In the genomic region with DNA sequence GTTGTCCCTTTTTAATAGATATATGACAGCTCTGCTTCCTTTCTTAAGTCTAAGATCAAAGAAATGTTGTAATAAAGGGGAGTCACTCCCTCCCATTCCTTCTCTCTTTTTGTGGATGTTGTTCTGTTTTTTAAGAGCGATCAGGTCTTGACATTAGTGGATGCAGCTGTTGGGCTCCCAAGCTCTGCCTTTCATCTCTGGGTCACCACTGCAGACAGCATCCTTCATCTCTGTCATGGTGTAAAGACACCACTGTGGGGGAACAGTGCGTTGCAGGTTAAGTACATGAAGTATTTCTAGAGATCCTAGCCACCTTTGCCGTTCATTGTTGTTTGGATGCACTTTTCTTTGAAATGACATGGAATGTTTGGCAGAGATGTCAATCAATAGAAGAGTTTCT, we compare ENCODE assay signal across 19 cellular contexts. TPM values are rescaled to one million over a fixed set of nuclear protein-coding genes. Genes with fewer than 3 reads are reported as not detected.
A peak's percentile ranks its signal among the peaks of the same experiment; 100 is the strongest.
DNase-seq lines count a peak whose midpoint lies in the region; ATAC-seq and TF ChIP-seq lines count a peak whose summit lies in the region.
"Had no signal": no experiment of that assay in that cellular context is flagged by ENCODE, and none has a peak within 500 bp of the region (broad histone marks: within the 10 kb centered on the region; RNA-seq: fewer than 3 reads in every experiment).

No MANE protein-coding gene starts in this region.

- no peak for DNase-seq in CD4-positive, CD25-positive, alpha-beta regulatory T cell
- DNase-seq in HFFc6 (no peak), osteoblast (ENCODE audit: insufficient read length, low spot score, missing footprints) (no peak), NCI-H187 (lab: John Stamatoyannopoulos, UW) (no peak)
- DNase-seq: activated CD8-positive, alpha-beta T cell treated with anti-CD3 and anti-CD28 coated beads, Interleukin-2, amount 10 ng/mL, durations not matched to agents 7 days and 5 days; activated T-cell treated with anti-CD3 and anti-CD28 coated beads, Interleukin-2, amount 50 U/mL, for 24 hours; foreskin fibroblast; hippocampal formation; islet precursor cell; NCI-H146; NCI-H226; T-helper 9 cell had no signal

- peaks cover 76% of the 10 kb centered on the region for H4K20me1 ChIP-seq in osteoblast (ENCODE audit: insufficient read depth, low read length)

- peaks cover 17% of the 10 kb centered on the region for H3K36me3 Mint-ChIP-seq in CD4-positive, CD25-positive, alpha-beta regulatory T cell
- peaks cover 42% of the 10 kb centered on the region for H3K36me3 Mint-ChIP-seq in HFFc6 (ENCODE audit: low read depth)
- H3K36me3 Mint-ChIP-seq in dendritic cell treated with granulocyte-macrophage colony-stimulating factor and Interleukin-4, amounts not matched to agents 40 ng/mL and 50 ng/mL, for 4 days (ENCODE audit: low read depth), result peaks cover 30% of the 10 kb centered on the region

- no peaks in the 10 kb centered on the region for H3K27me3 ChIP-seq in CD4-positive, CD25-positive, alpha-beta regulatory T cell (ENCODE audit: control insufficient read depth, insufficient read depth, low read length)
- H3K27me3 ChIP-seq in osteoblast (ENCODE audit: insufficient read depth, low read length), result no peaks in the 10 kb centered on the region
- H3K27me3 ChIP-seq: body of pancreas had no signal

- H3K36me3 ChIP-seq in CD4-positive, CD25-positive, alpha-beta regulatory T cell (ENCODE audit: control insufficient read depth, insufficient read depth, low read length), result no peaks in the 10 kb centered on the region
- peaks cover 34% of the 10 kb centered on the region for H3K36me3 ChIP-seq in osteoblast (ENCODE audit: insufficient read depth, low read length)

- no peak overlapping the region for H3K27ac ChIP-seq in CD4-positive, CD25-positive, alpha-beta regulatory T cell (ENCODE audit: insufficient read depth, low read length, poor library complexity, severe bottlenecking)
- H3K27ac ChIP-seq in osteoblast (ENCODE audit: low read depth, low read length), result peak overlapping the region; percentile 70
- H3K27ac ChIP-seq: SK-N-MC had no signal

- H3K4me2 ChIP-seq in osteoblast (ENCODE audit: insufficient read depth, low read length), result no peak overlapping the region

- intact Hi-C loops in dendritic cell treated with granulocyte-macrophage colony-stimulating factor and Interleukin-4, amounts not matched to agents 40 ng/mL and 50 ng/mL, for 4 days (cut with micrococcal nuclease), result no loop called here

- H3K4me3 ChIP-seq in CD4-positive, CD25-positive, alpha-beta regulatory T cell (ENCODE audit: low read depth, low read length), result no peak overlapping the region
- H3K4me3 ChIP-seq in osteoblast (ENCODE audit: insufficient read depth, low read length), result no peak overlapping the region
- H3K4me3 ChIP-seq: body of pancreas, coronary artery, SK-N-MC had no signal

- H3K27me3 Mint-ChIP-seq in CD4-positive, CD25-positive, alpha-beta regulatory T cell, result no peaks in the 10 kb centered on the region
- no peaks in the 10 kb centered on the region; the same call in 1 of the 2 replicates for H3K27me3 Mint-ChIP-seq in HFFc6 (ENCODE audit: insufficient read depth)
- H3K27me3 Mint-ChIP-seq in dendritic cell treated with granulocyte-macrophage colony-stimulating factor and Interleukin-4, amounts not matched to agents 40 ng/mL and 50 ng/mL, for 4 days, result no peaks in the 10 kb centered on the region
- H3K27me3 Mint-ChIP-seq: activated T-cell treated with anti-CD3 and anti-CD28 coated beads, Interleukin-2, amount 50 U/mL, for 24 hours had no signal

- peak in 1 of 2 donors; percentile 27 for ATAC-seq in CD4-positive, CD25-positive, alpha-beta regulatory T cell (ENCODE audit: low read depth in 2 of 2)
- ATAC-seq in HG03432 (IDR thresholded peaks at IDR 0.05; ENCODE audit: unreplicated experiment) (no peak), GM19455 (IDR thresholded peaks at IDR 0.05; ENCODE audit: unreplicated experiment) (no peak)
- ATAC-seq: activated CD8-positive, alpha-beta T cell treated with anti-CD3 and anti-CD28 coated beads, Interleukin-2, amount 10 ng/mL, durations not matched to agents 7 days and 5 days; activated naive CD4-positive, alpha-beta T cell treated with anti-CD3 and anti-CD28 coated beads, Interleukin-2, amount 50 U/mL, for 72 hours; body of pancreas had no signal

- H3K9me3 Mint-ChIP-seq in CD4-positive, CD25-positive, alpha-beta regulatory T cell, result no peaks in the 10 kb centered on the region
- no peaks in the 10 kb centered on the region for H3K9me3 Mint-ChIP-seq in HFFc6
- H3K9me3 Mint-ChIP-seq in dendritic cell treated with granulocyte-macrophage colony-stimulating factor and Interleukin-4, amounts not matched to agents 40 ng/mL and 50 ng/mL, for 4 days, result no peaks in the 10 kb centered on the region
- H3K9me3 Mint-ChIP-seq: activated naive CD4-positive, alpha-beta T cell treated with anti-CD3 and anti-CD28 coated beads, Interleukin-2, amount 50 U/mL, for 72 hours; activated T-cell treated with anti-CD3 and anti-CD28 coated beads, Interleukin-2, amount 50 U/mL, for 24 hours had no signal

- peak overlapping the region in 1 of 4 donors; percentile 20 for H3K4me3 Mint-ChIP-seq in CD4-positive, CD25-positive, alpha-beta regulatory T cell
- no peak overlapping the region for H3K4me3 Mint-ChIP-seq in HFFc6
- no peak overlapping the region for H3K4me3 Mint-ChIP-seq in dendritic cell treated with granulocyte-macrophage colony-stimulating factor and Interleukin-4, amounts not matched to agents 40 ng/mL and 50 ng/mL, for 4 days
- H3K4me3 Mint-ChIP-seq: activated CD8-positive, alpha-beta T cell treated with anti-CD3 and anti-CD28 coated beads, Interleukin-2, amount 10 ng/mL, durations not matched to agents 7 days and 5 days; activated T-cell treated with anti-CD3 and anti-CD28 coated beads, Interleukin-2, amount 50 U/mL, for 24 hours had no signal

- TF ChIP-seq CTCF in HFFc6 (IDR thresholded peaks at IDR 0.05) (no peak), osteoblast (IDR thresholded peaks at IDR 0.05; ENCODE audit: extremely low read depth, low read depth, low read length) (no peak)

- H3K27ac Mint-ChIP-seq in CD4-positive, CD25-positive, alpha-beta regulatory T cell, result peak overlapping the region; percentile 53 to 82 (median 65)
- H3K27ac Mint-ChIP-seq in HFFc6, result peak overlapping the region; percentile 60
- peak overlapping the region; percentile 48 for H3K27ac Mint-ChIP-seq in dendritic cell treated with granulocyte-macrophage colony-stimulating factor and Interleukin-4, amounts not matched to agents 40 ng/mL and 50 ng/mL, for 4 days
- H3K27ac Mint-ChIP-seq: activated CD8-positive, alpha-beta T cell treated with anti-CD3 and anti-CD28 coated beads, Interleukin-2, amount 10 ng/mL, durations not matched to agents 7 days and 5 days; activated naive CD4-positive, alpha-beta T cell treated with anti-CD3 and anti-CD28 coated beads, Interleukin-2, amount 50 U/mL, for 72 hours; activated T-cell treated with anti-CD3 and anti-CD28 coated beads, Interleukin-2, amount 50 U/mL, for 24 hours had no signal

- peaks cover 96% of the 10 kb centered on the region for H3K79me2 ChIP-seq in osteoblast (ENCODE audit: insufficient read depth, low read length)

- H3K4me1 Mint-ChIP-seq in CD4-positive, CD25-positive, alpha-beta regulatory T cell, result peaks cover 24 to 65% (median 47%) of the 10 kb centered on the region in 4 donors
- H3K4me1 Mint-ChIP-seq in HFFc6 (ENCODE audit: low read depth), result peaks cover 78% of the 10 kb centered on the region
- peaks cover 58% of the 10 kb centered on the region for H3K4me1 Mint-ChIP-seq in dendritic cell treated with granulocyte-macrophage colony-stimulating factor and Interleukin-4, amounts not matched to agents 40 ng/mL and 50 ng/mL, for 4 days (ENCODE audit: low read depth)

- no peaks in the 10 kb centered on the region for H3K9me3 ChIP-seq in CD4-positive, CD25-positive, alpha-beta regulatory T cell (ENCODE audit: control insufficient read depth in 2 of 2, low read length in 2 of 2)
- no peaks in the 10 kb centered on the region for H3K9me3 ChIP-seq in osteoblast (ENCODE audit: low read depth, low read length)
- H3K9me3 ChIP-seq: body of pancreas had no signal

- H2AFZ ChIP-seq in osteoblast (ENCODE audit: low read length), result no peak overlapping the region

- H3K4me1 ChIP-seq in CD4-positive, CD25-positive, alpha-beta regulatory T cell (ENCODE audit: control insufficient read depth, insufficient read depth, low read length, poor library complexity, severe bottlenecking), result peaks cover 33% of the 10 kb centered on the region
- H3K4me1 ChIP-seq in osteoblast (ENCODE audit: insufficient read depth, low read length), result peaks cover 44% of the 10 kb centered on the region

RNA-seq across cellular contexts. Expression of a gene that starts 17.7 kb away (rescaled TPM):
- total RNA-seq in CD4-positive, CD25-positive, alpha-beta regulatory T cell, result 31.8 TPM
- 10 to 100 TPM in 2 of 4 donors, 1 to 10 TPM in 2; 6.8 to 17.1 (median 10.5) TPM for polyA plus RNA-seq in CD4-positive, CD25-positive, alpha-beta regulatory T cell
- 100 to 1,000 TPM; 133 to 192 (median 155) TPM for total RNA-seq in HFFc6 (2021; fragmentation: NEBNext Ultra II Directional; extraction: Animal tissue kit (Norgen Biotek cat#: 25700))
- 179 TPM in 2 replicates for total RNA-seq in osteoblast
